In genomic region chr16:50613281-50613991, GRCh38 we compare ENCODE assay signal across 15 cellular contexts.
A peak's percentile ranks its signal among the peaks of the same experiment; 100 is the strongest.
DNase-seq lines count a peak whose midpoint lies in the region; ATAC-seq and TF ChIP-seq lines count a peak whose summit lies in the region.
"Had no signal": no experiment of that assay in that cellular context is flagged by ENCODE, and none has a peak within 500 bp of the region (broad histone marks: within the 10 kb centered on the region; RNA-seq: fewer than 3 reads in every experiment).

No MANE protein-coding gene starts in this region.

- no peaks in the 10 kb centered on the region for H3K9me3 ChIP-seq in right cardiac atrium (ENCODE audit: control insufficient read depth, low read length)

- H3K27me3 Mint-ChIP-seq in central memory CD8-positive, alpha-beta T cell, result no peaks in the 10 kb centered on the region
- H3K27me3 Mint-ChIP-seq: activated CD4-positive, alpha-beta T cell treated with anti-CD3 and anti-CD28 coated beads, Interleukin-2, amount 10 ng/mL, durations not matched to agents 24 days and 14 days had no signal

- H3K4me3 Mint-ChIP-seq in central memory CD8-positive, alpha-beta T cell, result no peak overlapping the region
- H3K4me3 Mint-ChIP-seq: activated CD4-positive, alpha-beta T cell treated with anti-CD3 and anti-CD28 coated beads, Interleukin-2, amount 10 ng/mL, durations not matched to agents 24 days and 14 days; HFFc6 had no signal

- H3K36me3 ChIP-seq in rectal smooth muscle tissue (ENCODE audit: control insufficient read depth, insufficient read depth, low read length), result no peaks in the 10 kb centered on the region
- no peaks in the 10 kb centered on the region for H3K36me3 ChIP-seq in brain microvascular endothelial cell (replicated peaks)

- H3K36me3 Mint-ChIP-seq in central memory CD8-positive, alpha-beta T cell (ENCODE audit: insufficient read depth), result no peaks in the 10 kb centered on the region

- TF ChIP-seq CTCF in brain microvascular endothelial cell (IDR thresholded peaks at IDR 0.05; ENCODE audit: low read depth, low read length, missing control alignments), result no peak

- no peak for ATAC-seq in central memory CD8-positive, alpha-beta T cell (replicated peaks; ENCODE audit: extremely low read depth, poor library complexity, severe bottlenecking)
- peak in 1 of 2 donors; percentile 7 for ATAC-seq in right cardiac atrium
- no peak for ATAC-seq in HG02852 (IDR thresholded peaks at IDR 0.05; ENCODE audit: unreplicated experiment)

- no peaks in the 10 kb centered on the region for H3K9me3 Mint-ChIP-seq in central memory CD8-positive, alpha-beta T cell
- H3K9me3 Mint-ChIP-seq: activated CD4-positive, alpha-beta T cell treated with anti-CD3 and anti-CD28 coated beads, Interleukin-2, amount 10 ng/mL, durations not matched to agents 24 days and 14 days; HFFc6 had no signal

- in situ Hi-C loops in brain microvascular endothelial cell (cut with HindIII; ENCODE audit: low pct_ligation_motif_present, low sequenced_read_pairs), result no loop called here

- peaks cover 5% of the 10 kb centered on the region for H3K4me1 Mint-ChIP-seq in central memory CD8-positive, alpha-beta T cell

- DNase-seq in CD1c-positive myeloid dendritic cell (ENCODE audit: extremely low spot score) (peak; percentile 4), right cardiac atrium (peak in 2 of 3 donors; percentile 36 to 68), brain microvascular endothelial cell (no peak)
- DNase-seq in central memory CD8-positive, alpha-beta T cell (ENCODE audit: low spot score in 2 of 2), result no peak
- no peak for DNase-seq in stimulated activated CD4-positive, alpha-beta T cell treated with anti-CD3 and anti-CD28 coated beads, Interleukin-15, amount 100 ng/mL, for 24 hours
- no peak for DNase-seq in activated CD4-positive, alpha-beta T cell treated with anti-CD3 and anti-CD28 coated beads for 48 hours
- DNase-seq: activated CD4-positive, alpha-beta T cell treated with anti-CD3 and anti-CD28 coated beads, Interleukin-2, amount 10 ng/mL, durations not matched to agents 24 days and 14 days; activated effector memory CD4-positive, alpha-beta T cell treated with Interleukin-2 at 50 U/mL for 16 hours; DND-41; HFFc6; NCI-H1694; NK-92 treated with Interleukin-12 subunit alpha and Interleukin-12 subunit beta, amount 100 ng/mL, for 24 hours; T-helper 1 cell had no signal

- no peak overlapping the region for H3K4me3 ChIP-seq in right cardiac atrium (ENCODE audit: low read length)
- H3K4me3 ChIP-seq in rectal smooth muscle tissue (ENCODE audit: low read length), result no peak overlapping the region
- no peak overlapping the region for H3K4me3 ChIP-seq in brain microvascular endothelial cell (ENCODE audit: low read depth, low read length)

- H3K9ac ChIP-seq in rectal smooth muscle tissue (ENCODE audit: low read length), result no peak overlapping the region

- H3K27me3 ChIP-seq in right cardiac atrium (ENCODE audit: control insufficient read depth, insufficient read depth), result no peaks in the 10 kb centered on the region
- H3K27me3 ChIP-seq in rectal smooth muscle tissue (ENCODE audit: control insufficient read depth, insufficient read depth, low read length), result no peaks in the 10 kb centered on the region
- no peaks in the 10 kb centered on the region for H3K27me3 ChIP-seq in brain microvascular endothelial cell (replicated peaks)

- peaks cover 6% of the 10 kb centered on the region for H3K4me1 ChIP-seq in right cardiac atrium (ENCODE audit: control insufficient read depth, insufficient read depth, low read length)
- peaks cover 75% of the 10 kb centered on the region for H3K4me1 ChIP-seq in rectal smooth muscle tissue (ENCODE audit: control insufficient read depth, insufficient read depth, low read length)

- H3K27ac ChIP-seq in right cardiac atrium (ENCODE audit: low read length), result no peak overlapping the region
- peak overlapping the region; percentile 70 for H3K27ac ChIP-seq in rectal smooth muscle tissue (ENCODE audit: low read depth, low read length)
- no peak overlapping the region for H3K27ac ChIP-seq in brain microvascular endothelial cell

- WGBS in right cardiac atrium, result 33% methylated on average over 21 of the region's 21 CpGs

- H3K27ac Mint-ChIP-seq in central memory CD8-positive, alpha-beta T cell (ENCODE audit: low read depth), result peak overlapping the region; percentile 50
- H3K27ac Mint-ChIP-seq: activated CD4-positive, alpha-beta T cell treated with anti-CD3 and anti-CD28 coated beads, Interleukin-2, amount 10 ng/mL, durations not matched to agents 24 days and 14 days; HFFc6 had no signal

- intact Hi-C loops in right cardiac atrium (cut with DNase I), result no loop called here

Comparison
In these comparisons a context has a peak if more than half of its experiments do, and no peak if none do; other contexts are left out.
1. DNase-seq: peak in CD1c-positive myeloid dendritic cell (single experiment) and right cardiac atrium (2 of 3); none in central memory CD8-positive, alpha-beta T cell (0 of 2), stimulated activated CD4-positive, alpha-beta T cell treated with anti-CD3 and anti-CD28 coated beads, Interleukin-15, amount 100 ng/mL, for 24 hours (single experiment), brain microvascular endothelial cell (single experiment) and activated CD4-positive, alpha-beta T cell treated with anti-CD3 and anti-CD28 coated beads for 48 hours (single experiment).